1 cellular context compared by ENCODE assay signal in the genomic region with DNA sequence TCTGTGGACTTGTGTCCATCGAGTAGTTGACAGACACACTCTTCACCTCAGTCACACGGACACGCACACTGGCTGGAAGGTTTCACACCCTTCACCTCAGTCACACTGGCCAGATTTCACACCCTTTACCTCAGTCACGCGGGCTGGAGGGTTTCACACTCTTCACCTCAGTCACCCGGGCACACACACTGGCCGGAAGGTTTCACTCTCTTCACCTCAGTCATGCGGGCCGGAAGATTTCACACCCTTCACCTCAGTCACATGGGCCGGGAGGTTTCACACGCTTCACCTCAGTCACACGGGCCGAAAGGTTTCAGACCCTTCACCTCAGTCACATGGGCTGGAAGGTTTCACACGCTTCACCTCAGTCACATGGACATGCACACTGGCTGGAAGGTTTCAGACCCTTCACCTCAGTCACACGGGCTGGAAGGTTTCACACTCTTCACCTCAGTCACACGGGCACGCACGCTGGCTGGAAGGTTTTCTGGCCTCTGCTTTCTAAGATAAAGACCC.
TF ChIP-seq lines count a peak whose summit lies in the region.

No MANE protein-coding gene starts in this region.

TF ChIP-seq in GM12878, 131 proteins besides CTCF, POLR2A, EP300 and RAD21 (continued from another document and continues in another):
- TF ChIP-seq, protein P1, sequence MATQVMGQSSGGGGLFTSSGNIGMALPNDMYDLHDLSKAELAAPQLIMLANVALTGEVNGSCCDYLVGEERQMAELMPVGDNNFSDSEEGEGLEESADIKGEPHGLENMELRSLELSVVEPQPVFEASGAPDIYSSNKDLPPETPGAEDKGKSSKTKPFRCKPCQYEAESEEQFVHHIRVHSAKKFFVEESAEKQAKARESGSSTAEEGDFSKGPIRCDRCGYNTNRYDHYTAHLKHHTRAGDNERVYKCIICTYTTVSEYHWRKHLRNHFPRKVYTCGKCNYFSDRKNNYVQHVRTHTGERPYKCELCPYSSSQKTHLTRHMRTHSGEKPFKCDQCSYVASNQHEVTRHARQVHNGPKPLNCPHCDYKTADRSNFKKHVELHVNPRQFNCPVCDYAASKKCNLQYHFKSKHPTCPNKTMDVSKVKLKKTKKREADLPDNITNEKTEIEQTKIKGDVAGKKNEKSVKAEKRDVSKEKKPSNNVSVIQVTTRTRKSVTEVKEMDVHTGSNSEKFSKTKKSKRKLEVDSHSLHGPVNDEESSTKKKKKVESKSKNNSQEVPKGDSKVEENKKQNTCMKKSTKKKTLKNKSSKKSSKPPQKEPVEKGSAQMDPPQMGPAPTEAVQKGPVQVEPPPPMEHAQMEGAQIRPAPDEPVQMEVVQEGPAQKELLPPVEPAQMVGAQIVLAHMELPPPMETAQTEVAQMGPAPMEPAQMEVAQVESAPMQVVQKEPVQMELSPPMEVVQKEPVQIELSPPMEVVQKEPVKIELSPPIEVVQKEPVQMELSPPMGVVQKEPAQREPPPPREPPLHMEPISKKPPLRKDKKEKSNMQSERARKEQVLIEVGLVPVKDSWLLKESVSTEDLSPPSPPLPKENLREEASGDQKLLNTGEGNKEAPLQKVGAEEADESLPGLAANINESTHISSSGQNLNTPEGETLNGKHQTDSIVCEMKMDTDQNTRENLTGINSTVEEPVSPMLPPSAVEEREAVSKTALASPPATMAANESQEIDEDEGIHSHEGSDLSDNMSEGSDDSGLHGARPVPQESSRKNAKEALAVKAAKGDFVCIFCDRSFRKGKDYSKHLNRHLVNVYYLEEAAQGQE (IDR thresholded peaks at IDR 0.05; ENCODE audit: low read depth, low read length), result no peak
- TF ChIP-seq, protein P2, sequence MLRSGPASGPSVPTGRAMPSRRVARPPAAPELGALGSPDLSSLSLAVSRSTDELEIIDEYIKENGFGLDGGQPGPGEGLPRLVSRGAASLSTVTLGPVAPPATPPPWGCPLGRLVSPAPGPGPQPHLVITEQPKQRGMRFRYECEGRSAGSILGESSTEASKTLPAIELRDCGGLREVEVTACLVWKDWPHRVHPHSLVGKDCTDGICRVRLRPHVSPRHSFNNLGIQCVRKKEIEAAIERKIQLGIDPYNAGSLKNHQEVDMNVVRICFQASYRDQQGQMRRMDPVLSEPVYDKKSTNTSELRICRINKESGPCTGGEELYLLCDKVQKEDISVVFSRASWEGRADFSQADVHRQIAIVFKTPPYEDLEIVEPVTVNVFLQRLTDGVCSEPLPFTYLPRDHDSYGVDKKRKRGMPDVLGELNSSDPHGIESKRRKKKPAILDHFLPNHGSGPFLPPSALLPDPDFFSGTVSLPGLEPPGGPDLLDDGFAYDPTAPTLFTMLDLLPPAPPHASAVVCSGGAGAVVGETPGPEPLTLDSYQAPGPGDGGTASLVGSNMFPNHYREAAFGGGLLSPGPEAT (IDR thresholded peaks at IDR 0.05; ENCODE audit: low read depth), result peak; percentile 88
- TF ChIP-seq CHD2 (IDR thresholded peaks at IDR 0.05; ENCODE audit: borderline replicate concordance, low read depth, low read length), result 0 out of 2 replicates have a peak, but pooled peaks have one; percentile 60
- peak; percentile 15; the same call in 1 of the 2 replicates for TF ChIP-seq EED (IDR thresholded peaks at IDR 0.05; ENCODE audit: low read depth)
- TF ChIP-seq BMI1 (IDR thresholded peaks at IDR 0.05; ENCODE audit: borderline replicate concordance), result peak; percentile 30; the same call in 1 of the 2 replicates
- TF ChIP-seq ZBED1 (IDR thresholded peaks at IDR 0.05; ENCODE audit: borderline replicate concordance), result no peak
- no peak for TF ChIP-seq POLR2AphosphoS2 (IDR thresholded peaks at IDR 0.05; ENCODE audit: low read depth, low read length)
- peak; percentile 98 to 99 for TF ChIP-seq BHLHE40 (IDR thresholded peaks at IDR 0.05; ENCODE audit: borderline replicate concordance in 1 of 2, low read depth in 2 of 2, low read length in 1 of 2)
- no peak for TF ChIP-seq CREM (IDR thresholded peaks at IDR 0.05; ENCODE audit: low read depth)
- peak; percentile 77 for TF ChIP-seq ATF7 (IDR thresholded peaks at IDR 0.05; ENCODE audit: low read depth)
- TF ChIP-seq MYB (IDR thresholded peaks at IDR 0.05; ENCODE audit: borderline replicate concordance, low read depth, low read length), result no peak
- peak; percentile 88 for TF ChIP-seq MEF2B (IDR thresholded peaks at IDR 0.05; ENCODE audit: partially characterized antibody, poor library complexity, severe bottlenecking)
- TF ChIP-seq ZSCAN29 (IDR thresholded peaks at IDR 0.05), result no peak
- TF ChIP-seq FOS (IDR thresholded peaks at IDR 0.05; ENCODE audit: borderline replicate concordance, extremely low read depth, insufficient read length), result no peak
- no peak for TF ChIP-seq RFX5 (IDR thresholded peaks at IDR 0.05; ENCODE audit: low read depth, low read length)
- peak; percentile 72 for TF ChIP-seq KLF5 (IDR thresholded peaks at IDR 0.05; ENCODE audit: partially characterized antibody)
- no peak for TF ChIP-seq EGR1 (IDR thresholded peaks at IDR 0.05; ENCODE audit: borderline replicate concordance in 1 of 2, low read depth in 2 of 2, low read length in 2 of 2)
- TF ChIP-seq NR2C2 (IDR thresholded peaks at IDR 0.05; ENCODE audit: borderline replicate concordance, control insufficient read depth, insufficient read length, low read depth), result no peak
- no peak for TF ChIP-seq PML (IDR thresholded peaks at IDR 0.05; ENCODE audit: low read length)
- no peak for TF ChIP-seq BCLAF1 (IDR thresholded peaks at IDR 0.05)
- TF ChIP-seq, protein P3, sequence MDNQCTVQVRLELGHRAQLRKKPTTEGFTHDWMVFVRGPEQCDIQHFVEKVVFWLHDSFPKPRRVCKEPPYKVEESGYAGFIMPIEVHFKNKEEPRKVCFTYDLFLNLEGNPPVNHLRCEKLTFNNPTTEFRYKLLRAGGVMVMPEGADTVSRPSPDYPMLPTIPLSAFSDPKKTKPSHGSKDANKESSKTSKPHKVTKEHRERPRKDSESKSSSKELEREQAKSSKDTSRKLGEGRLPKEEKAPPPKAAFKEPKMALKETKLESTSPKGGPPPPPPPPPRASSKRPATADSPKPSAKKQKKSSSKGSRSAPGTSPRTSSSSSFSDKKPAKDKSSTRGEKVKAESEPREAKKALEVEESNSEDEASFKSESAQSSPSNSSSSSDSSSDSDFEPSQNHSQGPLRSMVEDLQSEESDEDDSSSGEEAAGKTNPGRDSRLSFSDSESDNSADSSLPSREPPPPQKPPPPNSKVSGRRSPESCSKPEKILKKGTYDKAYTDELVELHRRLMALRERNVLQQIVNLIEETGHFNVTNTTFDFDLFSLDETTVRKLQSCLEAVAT (IDR thresholded peaks at IDR 0.05), result peak; percentile 94
- peak; percentile 18; the same call in 1 of the 2 replicates for TF ChIP-seq FOXK2 (IDR thresholded peaks at IDR 0.05)
- TF ChIP-seq NR2C1 (IDR thresholded peaks at IDR 0.05), result peak; percentile 40; the same call in 1 of the 2 replicates
- TF ChIP-seq MTA3 (IDR thresholded peaks at IDR 0.05; ENCODE audit: borderline replicate concordance, low read length), result no peak; the same call in 1 of the 2 replicates
- no peak for TF ChIP-seq ZBTB33 (IDR thresholded peaks at IDR 0.05)
- TF ChIP-seq CEBPB (IDR thresholded peaks at IDR 0.05; ENCODE audit: borderline replicate concordance in 1 of 2, low read depth in 2 of 2, low read length in 2 of 2), result no peak
- TF ChIP-seq CBX3 (IDR thresholded peaks at IDR 0.05; ENCODE audit: borderline replicate concordance, low read depth), result no peak
- TF ChIP-seq ATF2 (IDR thresholded peaks at IDR 0.05; ENCODE audit: low read length), result peak; percentile 98
- no peak for TF ChIP-seq TCF7 (IDR thresholded peaks at IDR 0.05; ENCODE audit: borderline replicate concordance)
- 0 out of 2 replicates have a peak, but pooled peaks have one; percentile 11 for TF ChIP-seq YY1 (IDR thresholded peaks at IDR 0.05; ENCODE audit: low read depth, low read length)
- peak; percentile 98 for TF ChIP-seq NR2F1 (conservative IDR thresholded peaks at IDR 0.05)
- TF ChIP-seq SREBF1 (IDR thresholded peaks at IDR 0.05; ENCODE audit: low read length), result no peak
- peak; percentile 83 for TF ChIP-seq TCF12 (IDR thresholded peaks at IDR 0.05; ENCODE audit: low read depth, low read length)
- no peak for TF ChIP-seq EZH2 (IDR thresholded peaks at IDR 0.05; ENCODE audit: borderline replicate concordance, control insufficient read depth, low read depth, low read length)
- peak; percentile 35 for TF ChIP-seq SIX5 (IDR thresholded peaks at IDR 0.05; ENCODE audit: low read depth, low read length, severe bottlenecking)
- TF ChIP-seq, protein P4, sequence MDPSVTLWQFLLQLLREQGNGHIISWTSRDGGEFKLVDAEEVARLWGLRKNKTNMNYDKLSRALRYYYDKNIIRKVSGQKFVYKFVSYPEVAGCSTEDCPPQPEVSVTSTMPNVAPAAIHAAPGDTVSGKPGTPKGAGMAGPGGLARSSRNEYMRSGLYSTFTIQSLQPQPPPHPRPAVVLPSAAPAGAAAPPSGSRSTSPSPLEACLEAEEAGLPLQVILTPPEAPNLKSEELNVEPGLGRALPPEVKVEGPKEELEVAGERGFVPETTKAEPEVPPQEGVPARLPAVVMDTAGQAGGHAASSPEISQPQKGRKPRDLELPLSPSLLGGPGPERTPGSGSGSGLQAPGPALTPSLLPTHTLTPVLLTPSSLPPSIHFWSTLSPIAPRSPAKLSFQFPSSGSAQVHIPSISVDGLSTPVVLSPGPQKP (IDR thresholded peaks at IDR 0.05; ENCODE audit: low read depth, low read length), result 0 out of 2 replicates have a peak, but pooled peaks have one; percentile 18
- no peak for TF ChIP-seq SUPT20H (IDR thresholded peaks at IDR 0.05; ENCODE audit: borderline replicate concordance, control insufficient read depth, low read depth, low read length)
- TF ChIP-seq ZZZ3 (IDR thresholded peaks at IDR 0.05; ENCODE audit: control insufficient read depth, insufficient read length, low read depth), result no peak
- TF ChIP-seq ETV6 (conservative IDR thresholded peaks at IDR 0.05 in 1 of 2, IDR thresholded peaks at IDR 0.05 in 1 of 2; ENCODE audit: borderline replicate concordance in 1 of 2, low read depth in 1 of 2), result no peak
- no peak for TF ChIP-seq HDGF (IDR thresholded peaks at IDR 0.05)
- TF ChIP-seq, protein P5, sequence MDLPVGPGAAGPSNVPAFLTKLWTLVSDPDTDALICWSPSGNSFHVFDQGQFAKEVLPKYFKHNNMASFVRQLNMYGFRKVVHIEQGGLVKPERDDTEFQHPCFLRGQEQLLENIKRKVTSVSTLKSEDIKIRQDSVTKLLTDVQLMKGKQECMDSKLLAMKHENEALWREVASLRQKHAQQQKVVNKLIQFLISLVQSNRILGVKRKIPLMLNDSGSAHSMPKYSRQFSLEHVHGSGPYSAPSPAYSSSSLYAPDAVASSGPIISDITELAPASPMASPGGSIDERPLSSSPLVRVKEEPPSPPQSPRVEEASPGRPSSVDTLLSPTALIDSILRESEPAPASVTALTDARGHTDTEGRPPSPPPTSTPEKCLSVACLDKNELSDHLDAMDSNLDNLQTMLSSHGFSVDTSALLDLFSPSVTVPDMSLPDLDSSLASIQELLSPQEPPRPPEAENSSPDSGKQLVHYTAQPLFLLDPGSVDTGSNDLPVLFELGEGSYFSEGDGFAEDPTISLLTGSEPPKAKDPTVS (IDR thresholded peaks at IDR 0.05; ENCODE audit: low read depth, low read length), result no peak
- no peak for TF ChIP-seq KDM1A (IDR thresholded peaks at IDR 0.05; ENCODE audit: borderline replicate concordance)
- peak; percentile 63 for TF ChIP-seq MXI1 (IDR thresholded peaks at IDR 0.05; ENCODE audit: low read depth, low read length)
- no peak for TF ChIP-seq JUNB (IDR thresholded peaks at IDR 0.05)
- TF ChIP-seq YBX1 (IDR thresholded peaks at IDR 0.05), result no peak
- no peak; the same call in 1 of the 2 replicates for TF ChIP-seq FOXM1 (IDR thresholded peaks at IDR 0.05; ENCODE audit: low read depth, low read length)
- TF ChIP-seq SMARCA5 (IDR thresholded peaks at IDR 0.05), result no peak
- peak; percentile 49; the same call in 1 of the 2 replicates for TF ChIP-seq CREB1 (IDR thresholded peaks at IDR 0.05; ENCODE audit: low read depth)
- peak; percentile 66 to 85; a peak in 3 of 4 replicates for TF ChIP-seq IKZF2 (IDR thresholded peaks at IDR 0.05)
